Comparison of ENCODE assay signal across 1 cellular context in genomic region chr2:177175917-177176668, GRCh38.
TF ChIP-seq lines count a peak whose summit lies in the region.

No MANE protein-coding gene starts in this region.

TF ChIP-seq in H1, 55 proteins besides CTCF, POLR2A, EP300 and RAD21 (continued from another document):
- TF ChIP-seq ATF2 (IDR thresholded peaks at IDR 0.05; ENCODE audit: low read length) (no peak), BACH1 (IDR thresholded peaks at IDR 0.05; ENCODE audit: low read length) (no peak), RBBP5 (IDR thresholded peaks at IDR 0.05; ENCODE audit: borderline replicate concordance, low read depth, low read length) (no peak), RNF2 (IDR thresholded peaks at IDR 0.05; ENCODE audit: borderline replicate concordance, low read depth, low read length, missing control alignments, poor library complexity, severe bottlenecking) (no peak), JUND (IDR thresholded peaks at IDR 0.05; ENCODE audit: low read length) (no peak), SP1 (IDR thresholded peaks at IDR 0.05; ENCODE audit: low read depth, low read length) (no peak), NRF1 (IDR thresholded peaks at IDR 0.05; ENCODE audit: low read depth, low read length) (no peak), CEBPB (IDR thresholded peaks at IDR 0.05; ENCODE audit: low read depth, low read length) (no peak), CBX8 (IDR thresholded peaks at IDR 0.05; ENCODE audit: borderline replicate concordance, low read depth, low read length) (no peak)
